In the genomic region with DNA sequence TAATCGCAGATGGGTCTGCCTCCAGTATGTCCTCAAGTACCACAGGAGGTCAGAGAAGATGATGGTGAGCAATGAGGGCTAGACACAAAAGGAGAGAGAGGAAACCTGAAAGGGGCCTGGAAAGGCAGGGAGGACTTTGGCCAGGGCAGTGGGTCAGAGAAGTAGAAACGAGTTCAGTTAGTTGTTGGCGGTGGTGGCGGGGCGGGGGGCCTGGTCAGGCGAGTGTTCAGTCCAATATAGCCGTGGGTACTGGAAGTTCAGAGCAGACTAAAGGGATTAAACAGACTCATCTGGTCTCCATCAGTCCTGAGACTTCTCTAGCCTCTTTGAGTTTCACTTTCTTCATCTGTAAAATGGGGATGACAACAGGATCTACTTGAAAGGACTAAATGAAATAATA, we compare ENCODE assay signal across 15 cellular contexts.
"Had no signal": no experiment of that assay in that cellular context is flagged by ENCODE, and none has a peak within 500 bp of the region (broad histone marks: within the 10 kb centered on the region; RNA-seq: fewer than 3 reads in every experiment).

No MANE protein-coding gene starts in this region.

- H3K4me3 ChIP-seq: esophagus squamous epithelium, SJCRH30 had no signal

- H3K9me3 Mint-ChIP-seq: activated naive CD4-positive, alpha-beta T cell treated with anti-CD3 and anti-CD28 coated beads for 36 hours; immature natural killer cell; naive thymus-derived CD8-positive, alpha-beta T cell had no signal

- H3K27me3 ChIP-seq: esophagus squamous epithelium, SJCRH30 had no signal

- ATAC-seq: activated CD4-positive, alpha-beta T cell treated with anti-CD3 and anti-CD28 coated beads for 36 hours; activated CD8-positive, alpha-beta memory T cell treated with anti-CD3 and anti-CD28 coated beads, Interleukin-2, amount 10 ng/mL, durations not matched to agents 7 days and 5 days; naive thymus-derived CD8-positive, alpha-beta T cell; T-helper 17 cell had no signal

- H3K27me3 Mint-ChIP-seq: activated CD4-positive, alpha-beta T cell treated with anti-CD3 and anti-CD28 coated beads for 36 hours; activated CD8-positive, alpha-beta memory T cell treated with anti-CD3 and anti-CD28 coated beads, Interleukin-2, amount 10 ng/mL, durations not matched to agents 7 days and 5 days; naive thymus-derived CD8-positive, alpha-beta T cell; T-helper 17 cell had no signal

- H3K27ac Mint-ChIP-seq: activated CD4-positive, alpha-beta T cell treated with anti-CD3 and anti-CD28 coated beads for 36 hours; activated CD8-positive, alpha-beta memory T cell treated with anti-CD3 and anti-CD28 coated beads, Interleukin-2, amount 10 ng/mL, durations not matched to agents 7 days and 5 days; activated naive CD4-positive, alpha-beta T cell treated with anti-CD3 and anti-CD28 coated beads for 36 hours; immature natural killer cell had no signal

- H3K9me3 ChIP-seq: esophagus squamous epithelium, SJCRH30 had no signal

- H3K36me3 Mint-ChIP-seq: naive thymus-derived CD8-positive, alpha-beta T cell had no signal

- H3K36me3 ChIP-seq: esophagus squamous epithelium, SJCRH30 had no signal

- H3K4me3 Mint-ChIP-seq: activated CD4-positive, alpha-beta T cell treated with anti-CD3 and anti-CD28 coated beads for 36 hours; activated CD8-positive, alpha-beta memory T cell treated with anti-CD3 and anti-CD28 coated beads, Interleukin-2, amount 10 ng/mL, durations not matched to agents 7 days and 5 days; activated naive CD4-positive, alpha-beta T cell treated with anti-CD3 and anti-CD28 coated beads for 36 hours; immature natural killer cell; naive thymus-derived CD8-positive, alpha-beta T cell; T-helper 17 cell had no signal

- DNase-seq: activated CD4-positive, alpha-beta T cell treated with anti-CD3 and anti-CD28 coated beads for 36 hours; activated CD4-positive, alpha-beta T cell treated with anti-CD3 and anti-CD28 coated beads, Interleukin-2, amount 50 U/mL, for 48 hours; activated CD8-positive, alpha-beta memory T cell treated with anti-CD3 and anti-CD28 coated beads, Interleukin-2, amount 10 ng/mL, durations not matched to agents 7 days and 5 days; activated naive CD4-positive, alpha-beta T cell treated with anti-CD3 and anti-CD28 coated beads for 36 hours; anterior cingulate cortex; effector CD8-positive, alpha-beta T cell; esophagus squamous epithelium; immature natural killer cell; mesendoderm; naive thymus-derived CD8-positive, alpha-beta T cell; SJCRH30; stimulated activated CD8-positive, alpha-beta memory T cell treated with anti-CD3 and anti-CD28 coated beads, Interleukin-4, amount 100 ng/mL, for 48 hours; stimulated activated naive CD4-positive, alpha-beta T cell treated with Interleukin-2 at 50 U/mL for 16 hours; T-helper 17 cell; trophoblast cell had no signal
